Comparison of ENCODE assay signal across 15 cellular contexts in the genomic region with DNA sequence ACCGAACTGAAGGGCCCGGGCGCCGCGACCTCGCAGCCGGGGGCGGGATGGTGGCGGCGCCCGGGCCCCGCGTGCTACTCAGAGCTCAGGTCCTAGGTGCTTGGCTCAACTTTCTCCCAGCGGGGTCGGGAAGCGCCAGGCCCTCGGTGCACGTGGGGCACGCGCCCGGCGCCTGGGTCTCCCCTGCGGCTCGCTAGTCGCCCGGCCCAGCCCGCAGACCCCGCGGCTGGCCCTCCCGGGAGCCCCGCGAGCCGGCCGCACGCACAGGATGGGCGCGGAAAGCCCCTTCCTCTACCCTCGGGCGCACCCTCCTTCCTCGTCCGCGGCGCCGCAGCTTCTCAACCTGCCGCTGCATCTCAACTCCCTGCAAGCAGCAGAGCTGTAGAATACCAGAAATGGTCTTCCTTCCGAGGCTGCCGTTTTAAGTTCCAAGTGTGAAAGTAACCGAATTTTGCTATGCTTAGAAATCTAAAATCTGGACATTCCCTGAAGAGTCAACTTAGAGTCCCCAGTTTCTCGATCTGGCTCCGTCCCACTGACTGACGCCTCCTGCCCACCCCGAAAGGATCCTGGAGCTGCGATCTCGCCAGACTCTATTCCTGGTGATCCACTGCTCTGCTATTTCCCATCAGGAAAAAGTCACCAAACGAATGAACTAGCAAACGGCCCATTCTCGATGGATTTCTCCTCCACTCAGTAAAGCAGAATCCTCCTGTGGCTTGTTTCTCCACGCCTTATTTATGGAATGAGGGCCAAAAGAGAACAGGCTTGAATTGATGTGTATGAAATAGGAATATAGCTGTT. TPM values are rescaled to one million over a fixed set of nuclear protein-coding genes. Genes with fewer than 3 reads are reported as not detected.
DNase-seq lines count a peak whose midpoint lies in the region; ATAC-seq, FAIRE-seq and TF ChIP-seq lines count a peak whose summit lies in the region.
"Had no signal": no experiment of that assay in that cellular context is flagged by ENCODE, and none has a peak within 500 bp of the region (broad histone marks: within the 10 kb centered on the region; RNA-seq: fewer than 3 reads in every experiment).

No MANE protein-coding gene starts in this region.

- DNase-seq in cardiac muscle cell (ENCODE audit: low read depth in 1 of 2, low spot score in 1 of 2), result peak in 1 of 2 donors; percentile 47
- DNase-seq in left ventricle myocardium superior, result no peak
- no peak for DNase-seq in adipocyte (ENCODE audit: low read depth)
- DNase-seq in kidney, result peak; percentile 60
- DNase-seq in testis, result no peak
- no peak for DNase-seq in NCI-H2107 (lab: John Stamatoyannopoulos, UW)
- DNase-seq in globus pallidus (ENCODE audit: low spot score), result no peak
- DNase-seq: NCI-H187 treated with DMSO at 0.1 percent for 48 hours, right lobe of liver had no signal

- H3K4me1 ChIP-seq in cardiac muscle cell (ENCODE audit: low read depth) (no peaks in the 10 kb centered on the region), adipocyte (ENCODE audit: control insufficient read depth, insufficient read depth, low read length) (peaks cover 27% of the 10 kb centered on the region), kidney (ENCODE audit: control insufficient read depth in 1 of 2, insufficient read depth in 1 of 2, low read depth in 1 of 2, low read length in 2 of 2) (no peaks in the 10 kb centered on the region), testis (no peaks in the 10 kb centered on the region)

- TF ChIP-seq POLR2A in testis (IDR thresholded peaks at IDR 0.05), result no peak

- no peak overlapping the region for H3K27ac ChIP-seq in cardiac muscle cell
- no peak overlapping the region for H3K27ac ChIP-seq in kidney (ENCODE audit: low read depth in 2 of 2, low read length in 2 of 2)
- no peak overlapping the region for H3K27ac ChIP-seq in testis
- H3K27ac ChIP-seq: gastroesophageal sphincter, right lobe of liver had no signal

- 19 to 39% methylated on average over 18 to 46 of the region's 58 CpGs for WGBS in testis, 2 donors

- H3K9me3 ChIP-seq in cardiac muscle cell (ENCODE audit: low read depth), result no peaks in the 10 kb centered on the region
- H3K9me3 ChIP-seq in adipocyte (ENCODE audit: control insufficient read depth, low read length), result no peaks in the 10 kb centered on the region
- peaks cover 0 to 4% of the 10 kb centered on the region in 2 donors for H3K9me3 ChIP-seq in kidney (ENCODE audit: control insufficient read depth in 1 of 2, low read length in 2 of 2)
- H3K9me3 ChIP-seq in testis, result no peaks in the 10 kb centered on the region
- H3K9me3 ChIP-seq: gastroesophageal sphincter, right lobe of liver had no signal

- intact Hi-C loops in left ventricle myocardium superior (cut with micrococcal nuclease), result no loop called here
- intact Hi-C loops in kidney (cut with DNase I), result no loop called here
- intact Hi-C loops in testis (cut with DNase I; ENCODE audit: low total_unique reads), result no loop called here

- FAIRE-seq in kidney (lab: Jason Lieb, UNC), result no peak
- FAIRE-seq: G401.6 had no signal

- peak overlapping the region; percentile 15 for H3K4me3 ChIP-seq in cardiac muscle cell
- peak overlapping the region; percentile 16 for H3K4me3 ChIP-seq in adipocyte (ENCODE audit: low read length)
- H3K4me3 ChIP-seq in kidney (ENCODE audit: low read length in 2 of 2), result no peak overlapping the region
- H3K4me3 ChIP-seq in testis, result peak overlapping the region; percentile 7 to 18
- H3K4me3 ChIP-seq: gastroesophageal sphincter, right lobe of liver had no signal

- H3K9ac ChIP-seq in adipocyte (ENCODE audit: low read length), result no peak overlapping the region
- no peak overlapping the region for H3K9ac ChIP-seq in kidney (ENCODE audit: low read length in 2 of 2)

- H3K27me3 ChIP-seq in cardiac muscle cell (peaks cover 76% of the 10 kb centered on the region), adipocyte (replicated peaks; ENCODE audit: control insufficient read depth, insufficient read depth, low read length) (peaks cover 48% of the 10 kb centered on the region), testis (no peaks in the 10 kb centered on the region)

- H3K36me3 ChIP-seq in cardiac muscle cell, result peaks cover 1% of the 10 kb centered on the region
- H3K36me3 ChIP-seq in adipocyte (ENCODE audit: control insufficient read depth, insufficient read depth, low read length, severe bottlenecking), result peaks cover 22% of the 10 kb centered on the region
- H3K36me3 ChIP-seq in kidney (ENCODE audit: control insufficient read depth in 1 of 2, insufficient read depth in 2 of 2, low read length in 2 of 2), result peaks cover 4 to 8% of the 10 kb centered on the region in 2 donors
- no peaks in the 10 kb centered on the region for H3K36me3 ChIP-seq in testis (ENCODE audit: low read depth, missing control alignments)

- TF ChIP-seq CTCF in cardiac muscle cell (IDR thresholded peaks at IDR 0.05; ENCODE audit: low read depth, low read length) (no peak), kidney (IDR thresholded peaks at IDR 0.05; ENCODE audit: borderline replicate concordance, extremely low read depth, insufficient read depth) (no peak), testis (IDR thresholded peaks at IDR 0.05) (no peak)

- ATAC-seq in left ventricle myocardium superior, result no peak
- ATAC-seq in HG03039 (IDR thresholded peaks at IDR 0.05; ENCODE audit: unreplicated experiment), result no peak
- ATAC-seq: gastroesophageal sphincter had no signal

RNA-seq across cellular contexts. Expression of a gene that starts 5.6 kb away (rescaled TPM):
- total RNA-seq in cardiac muscle cell (not detected in 2 replicates), left ventricle myocardium superior (not detected), kidney (not detected), testis (1 to 10 TPM; 5.1 to 6.3 TPM)
- polyA plus RNA-seq in cardiac muscle cell (not detected in 2 replicates), kidney (ENCODE audit: insufficient read depth, low read depth, low replicate concordance) (not detected), testis (ENCODE audit: insufficient read depth, low read depth, low replicate concordance) (0.99 TPM)
- total RNA-seq: dermis microvascular lymphatic vessel endothelial cell, gastroesophageal sphincter, mesenteric fat pad, right lobe of liver, ureter had no signal

Comparison
In these comparisons a context has a peak if more than half of its experiments do, and no peak if none do; other contexts are left out.
1. H3K4me3 ChIP-seq: peak in cardiac muscle cell (single experiment), adipocyte (single experiment) and testis (2 of 2); none in kidney (0 of 2).